ENCODE assay signal across 8 cellular contexts in genomic region chr21:14533555-14534400, GRCh38. TPM values are rescaled to one million over a fixed set of nuclear protein-coding genes. Genes with fewer than 3 reads are reported as not detected.
DNase-seq lines count a peak whose midpoint lies in the region; ATAC-seq and TF ChIP-seq lines count a peak whose summit lies in the region.

No MANE protein-coding gene starts in this region.

- no peaks in the 10 kb centered on the region for H3K36me3 ChIP-seq in gastroesophageal sphincter

- TF ChIP-seq EP300 in gastroesophageal sphincter (IDR thresholded peaks at IDR 0.05), result no peak

- ATAC-seq in GM18517 (IDR thresholded peaks at IDR 0.05; ENCODE audit: unreplicated experiment) (peak; percentile 94), gastroesophageal sphincter (no peak)

- no peaks in the 10 kb centered on the region for H3K9me3 ChIP-seq in gastroesophageal sphincter

- no peaks in the 10 kb centered on the region for H3K4me1 ChIP-seq in gastroesophageal sphincter

- no peak for TF ChIP-seq CTCF in gastroesophageal sphincter (IDR thresholded peaks at IDR 0.05)

- TF ChIP-seq POLR2A in gastroesophageal sphincter (IDR thresholded peaks at IDR 0.05), result no peak

- H3K27ac ChIP-seq in epithelial cell of prostate, result peak overlapping the region; percentile 30
- no peak overlapping the region for H3K27ac ChIP-seq in gastroesophageal sphincter

- peak; percentile 33 for DNase-seq in HCEC 1CT
- peak; percentile 80 for DNase-seq in NCI-H226
- peak; percentile 68 for DNase-seq in epithelial cell of prostate (ENCODE audit: low read depth, low spot score)
- no peak for DNase-seq in NCI-H510A (lab: John Stamatoyannopoulos, UW)
- no peak for DNase-seq in NCI-H1105 (lab: John Stamatoyannopoulos, UW)
- DNase-seq in stimulated activated CD4-positive, alpha-beta T cell treated with anti-CD3 and anti-CD28 coated beads, Interleukin-15, amount 100 ng/mL, for 24 hours, result no peak

- H3K4me3 ChIP-seq in gastroesophageal sphincter, result no peak overlapping the region

- no peaks in the 10 kb centered on the region for H3K27me3 ChIP-seq in gastroesophageal sphincter

- 86 to 93% methylated on average over 3 to 5 of the region's 5 CpGs for WGBS in gastroesophageal sphincter (ENCODE audit: low coverage in 1 of 2), 2 donors

RNA-seq across cellular contexts. Expression of gene SAMSN1, which starts 12.3 kb away (rescaled TPM):
- 10 to 100 TPM in 1 of 4 donors, 1 to 10 TPM in 3; 1.0 to 13.5 (median 4.2) TPM for total RNA-seq in gastroesophageal sphincter

Comparison
In these comparisons a context has a peak if more than half of its experiments do, and no peak if none do; other contexts are left out.
1. DNase-seq: peak in HCEC 1CT (single experiment), NCI-H226 (single experiment) and epithelial cell of prostate (single experiment); none in NCI-H510A (single experiment), NCI-H1105 (single experiment) and stimulated activated CD4-positive, alpha-beta T cell treated with anti-CD3 and anti-CD28 coated beads, Interleukin-15, amount 100 ng/mL, for 24 hours (single experiment).